19 cellular contexts compared by ENCODE assay signal in genomic region chr1:11025618-11026017, GRCh38. TPM values are rescaled to one million over a fixed set of nuclear protein-coding genes. Genes with fewer than 3 reads are reported as not detected.
"Had no signal": no experiment of that assay in that cellular context is flagged by ENCODE, and none has a peak within 500 bp of the region (broad histone marks: within the 10 kb centered on the region; RNA-seq: fewer than 3 reads in every experiment).

No MANE protein-coding gene starts in this region.

- H3K27me3 ChIP-seq: SJSA1, suprapubic skin had no signal

- H3K9me3 ChIP-seq: SJSA1, suprapubic skin had no signal

- H3K27me3 Mint-ChIP-seq: progenitor cell of endocrine pancreas; stimulated activated naive B cell treated with anti-CD40 and anti-IgM and Interleukin-4, amounts not matched to agents 10 μg/mL and 1 μg/mL and 100 μg/mL, for 72 hours; type B pancreatic cell had no signal

- H3K4me3 ChIP-seq: SJSA1, suprapubic skin had no signal

- ATAC-seq: natural killer cell, right cardiac atrium had no signal

- H3K4me1 ChIP-seq: SJSA1 had no signal

- H3K9me3 Mint-ChIP-seq: natural killer cell; stimulated activated naive B cell treated with anti-CD40 and anti-IgM and Interleukin-4, amounts not matched to agents 10 μg/mL and 1 μg/mL and 100 μg/mL, for 72 hours; type B pancreatic cell had no signal

- H3K27ac ChIP-seq: SJSA1, suprapubic skin, WERI-Rb-1 had no signal

- FAIRE-seq: colon had no signal

- H3K4me3 Mint-ChIP-seq: natural killer cell; stimulated activated naive B cell treated with anti-CD40 and anti-IgM and Interleukin-4, amounts not matched to agents 10 μg/mL and 1 μg/mL and 100 μg/mL, for 72 hours; type B pancreatic cell had no signal

- H3K27ac Mint-ChIP-seq: type B pancreatic cell had no signal

- DNase-seq: activated CD4-positive, alpha-beta T cell treated with anti-CD3 and anti-CD28 coated beads for 48 hours; activated naive CD4-positive, alpha-beta T cell; activated T-cell treated with anti-CD3 and anti-CD28 coated beads, Interleukin-2, amount 50 U/mL, for 1 hour; anterior cingulate cortex; foreskin melanocyte; head of caudate nucleus; natural killer cell; occipital lobe; right cardiac atrium; stimulated activated naive B cell treated with anti-CD40 and anti-IgM and Interleukin-4, amounts not matched to agents 10 μg/mL and 1 μg/mL and 100 μg/mL, for 72 hours; T-helper 1 cell; WERI-Rb-1 had no signal

RNA-seq across cellular contexts. Expression of gene MASP2, which starts 21.4 kb away (rescaled TPM):
- total RNA-seq: cardiac septum, mucosa of gallbladder, occipital lobe, progenitor cell of endocrine pancreas, right cardiac atrium, SJSA1 had no signal
- polyA plus RNA-seq: right cardiac atrium had no signal
